Comparison of ENCODE assay signal across 9 cellular contexts in the genomic region with DNA sequence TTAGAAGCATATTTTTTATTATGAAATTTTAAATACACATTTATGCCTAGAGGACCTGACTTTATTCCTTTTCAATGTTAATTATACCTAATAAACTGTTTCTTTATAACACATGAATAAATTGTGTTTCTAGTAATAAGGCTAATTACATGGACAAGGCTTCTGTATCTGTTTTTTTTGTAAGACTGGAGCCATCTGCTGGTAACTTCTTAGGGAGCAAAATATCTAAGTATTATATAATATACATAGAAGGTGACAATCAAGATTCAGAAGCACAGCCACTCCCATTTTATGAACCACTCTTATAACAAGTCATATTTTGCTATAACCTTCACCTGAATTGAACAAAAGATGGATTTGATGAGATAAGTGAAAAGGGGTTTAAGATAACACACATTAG.
DNase-seq lines count a peak whose midpoint lies in the region; ATAC-seq, FAIRE-seq and TF ChIP-seq lines count a peak whose summit lies in the region.
"Had no signal": no experiment of that assay in that cellular context is flagged by ENCODE, and none has a peak within 500 bp of the region (broad histone marks: within the 10 kb centered on the region; RNA-seq: fewer than 3 reads in every experiment).

No MANE protein-coding gene starts in this region.

- FAIRE-seq in GM12878 (lab: Jason Lieb, UNC) = no peak
- FAIRE-seq in small intestine (lab: Jason Lieb, UNC) = peak; percentile 5
- FAIRE-seq in H54 (lab: Jason Lieb, UNC) = no peak

- RAD21 ChIA-PET in GM12878 (lab: Charles Lee; ENCODE audit: unreplicated experiment) = no interaction called here

- peak; percentile 68 for DNase-seq in SIG-M5 treated with dmso at 0.1 percent for 504 hours (lab: John Stamatoyannopoulos, UW; ENCODE audit: unreplicated experiment)
- no peak for DNase-seq in SIG-M5 (lab: John Stamatoyannopoulos, UW)
- peak; percentile 26 for DNase-seq in NCI-H1436 (lab: John Stamatoyannopoulos, UW)
- DNase-seq in GM12878 (ENCODE audit: low read depth, low spot score) = no peak
- peak; percentile 30 for DNase-seq in small intestine
- DNase-seq in H54 (ENCODE audit: insufficient read length, low spot score) = no peak
- no peak for DNase-seq in activated CD4-positive, alpha-beta T cell treated with anti-CD3 and anti-CD28 coated beads for 4 hours
- DNase-seq: activated CD4-positive, alpha-beta T cell treated with anti-CD3 and anti-CD28 coated beads for 48 hours had no signal

- peak in 2 of 3 experiments; percentile 11 to 14; a peak in 2 of 6 replicates for TF ChIP-seq CTCF in GM12878 (IDR thresholded peaks at IDR 0.05 in 2 of 3, conservative IDR thresholded peaks at IDR 0.05 in 1 of 3; ENCODE audit: control insufficient read depth in 2 of 3, extremely low read depth in 1 of 3, insufficient read depth in 1 of 3, low read depth in 3 of 3, low read length in 3 of 3)

- H3K27me3 ChIP-seq in GM12878 (replicated peaks in 1 of 2; ENCODE audit: control insufficient read depth in 2 of 2, insufficient read depth in 2 of 2, low read length in 1 of 2) (no peaks in the 10 kb centered on the region; a peak in 1 of 4 replicates), small intestine (ENCODE audit: control insufficient read depth in 2 of 2, insufficient read depth in 2 of 2, low read length in 2 of 2) (peaks cover 0 to 2% of the 10 kb centered on the region in 2 donors)

- H3K9me3 ChIP-seq in GM12878 (replicated peaks; ENCODE audit: control insufficient read depth, insufficient read depth, low read length) = no peaks in the 10 kb centered on the region
- H3K9me3 ChIP-seq in small intestine (ENCODE audit: control insufficient read depth, low read depth) = no peaks in the 10 kb centered on the region

- no peaks in the 10 kb centered on the region for H3K79me2 ChIP-seq in GM12878 (ENCODE audit: control insufficient read depth, insufficient read depth, low read length)

- no peak for TF ChIP-seq EP300 in GM12878 (IDR thresholded peaks at IDR 0.05; ENCODE audit: borderline replicate concordance in 1 of 2, control insufficient read depth in 1 of 2, low read depth in 2 of 2, low read length in 2 of 2)

- H3K9ac ChIP-seq in GM12878 (ENCODE audit: control insufficient read depth, insufficient read depth, low read length) = no peak overlapping the region

- H3K36me3 ChIP-seq in GM12878 (ENCODE audit: control insufficient read depth in 2 of 2, insufficient read depth in 2 of 2, low read length in 1 of 2) (no peaks in the 10 kb centered on the region), small intestine (ENCODE audit: control insufficient read depth in 2 of 2, insufficient read depth in 2 of 2, low read length in 2 of 2) (no peaks in the 10 kb centered on the region)

- TF ChIP-seq RAD21 in GM12878 (IDR thresholded peaks at IDR 0.05; ENCODE audit: insufficient read depth, low read depth, low read length) = no peak

- no peaks in the 10 kb centered on the region for H4K20me1 ChIP-seq in GM12878 (ENCODE audit: control insufficient read depth, insufficient read depth)

- ATAC-seq in GM12878 (peak; percentile 62), GM21619 (IDR thresholded peaks at IDR 0.05; ENCODE audit: unreplicated experiment) (no peak)

- no peak overlapping the region for H3K4me3 ChIP-seq in GM12878
- no peak overlapping the region for H3K4me3 ChIP-seq in small intestine (ENCODE audit: low read depth in 1 of 2, low read length in 2 of 2)

- H3K4me1 ChIP-seq in GM12878 (ENCODE audit: control insufficient read depth, insufficient read depth, low read length) (no peaks in the 10 kb centered on the region), small intestine (ENCODE audit: control insufficient read depth in 2 of 2, insufficient read depth in 1 of 2, low read depth in 1 of 2, low read length in 1 of 2) (no peaks in the 10 kb centered on the region)

- no peak overlapping the region for H3K4me2 ChIP-seq in GM12878 (ENCODE audit: control insufficient read depth, insufficient read depth)

- CTCF ChIA-PET in GM12878 (lab: Yijun Ruan, JAX) = interaction anchor here (1.0 kb wide), 2 partner anchors 18 to 25 kb away, joined by 3 to 6 read pairs; no protein-coding TSS in a partner anchor

- in situ Hi-C loops in GM12878 (cut with MboI) = no loop called here

- no peak overlapping the region for H2AFZ ChIP-seq in GM12878 (ENCODE audit: control insufficient read depth, low read depth, low read length)

- SMC1A ChIA-PET in GM12878 (lab: Charles Lee; ENCODE audit: uncharacterized antibody, unreplicated experiment) = interaction anchor here (1.0 kb wide), 1 partner anchor 25 kb away, joined by 6 read pairs; no protein-coding TSS in a partner anchor

- no TSS peak for BruUV-seq in GM12878 (replicated peaks; lab: Mats Ljungman, UMichigan)

- TF ChIP-seq POLR2A in GM12878 (IDR thresholded peaks at IDR 0.05; ENCODE audit: low read depth, low read length) (no peak), H54 (IDR thresholded peaks at IDR 0.05; ENCODE audit: low read depth, low read length) (no peak)

- POLR2A ChIA-PET in GM12878 (lab: Charles Lee) = no interaction called here

- H3K27ac ChIP-seq in GM12878 (ENCODE audit: control insufficient read depth, insufficient read depth) = no peak overlapping the region
- no peak overlapping the region for H3K27ac ChIP-seq in small intestine (ENCODE audit: low read depth in 1 of 2, low read length in 1 of 2)

- intact Hi-C loops in GM12878 (cut with micrococcal nuclease; ENCODE audit: unreplicated experiment) = loop anchor here (1.0 kb wide), 1 partner anchor 24 kb away; no protein-coding TSS in a partner anchor

TF ChIP-seq in GM12878, 131 proteins besides CTCF, POLR2A, EP300 and RAD21:
- no peak for TF ChIP-seq IRF4 (IDR thresholded peaks at IDR 0.05; ENCODE audit: low read depth, low read length)
- no peak for TF ChIP-seq CBFB (IDR thresholded peaks at IDR 0.05; ENCODE audit: low read depth)
- TF ChIP-seq RB1 (IDR thresholded peaks at IDR 0.05; ENCODE audit: borderline replicate concordance) = no peak
- no peak for TF ChIP-seq POLR2AphosphoS2 (IDR thresholded peaks at IDR 0.05; ENCODE audit: low read depth, low read length)
- no peak for TF ChIP-seq ETV6 (conservative IDR thresholded peaks at IDR 0.05 in 1 of 2, IDR thresholded peaks at IDR 0.05 in 1 of 2; ENCODE audit: borderline replicate concordance in 1 of 2, low read depth in 1 of 2)
TF ChIP-seq in GM12878: peak in this region for 0.

Comparison
In these comparisons a context has a peak if more than half of its experiments do, and no peak if none do; other contexts are left out.
1. DNase-seq: peak in SIG-M5 treated with dmso at 0.1 percent for 504 hours (single experiment), NCI-H1436 (single experiment) and small intestine (single experiment); none in SIG-M5 (single experiment), GM12878 (single experiment), H54 (single experiment) and activated CD4-positive, alpha-beta T cell treated with anti-CD3 and anti-CD28 coated beads for 4 hours (0 of 2).